In the genomic region with DNA sequence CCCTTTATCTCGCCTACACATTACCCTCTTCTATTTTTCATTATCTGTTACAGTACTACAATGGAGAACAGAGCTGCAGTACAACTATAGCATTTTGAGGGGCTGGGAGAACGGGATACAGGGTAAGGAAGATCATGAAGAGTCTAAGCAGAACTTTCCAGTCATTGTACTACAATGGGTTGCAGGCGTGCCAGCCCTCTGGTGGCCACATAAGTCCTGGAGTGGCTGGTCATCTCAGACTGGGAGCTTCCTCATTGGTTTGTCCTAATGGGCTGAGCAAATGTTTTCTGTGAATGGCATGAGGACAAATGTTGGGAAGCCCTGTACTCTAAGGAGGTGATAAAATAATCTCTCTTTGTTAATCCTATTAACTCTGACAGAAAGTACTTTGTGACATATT, we compare ENCODE assay signal across 8 cellular contexts. TPM values are rescaled to one million over a fixed set of nuclear protein-coding genes. Genes with fewer than 3 reads are reported as not detected.
DNase-seq lines count a peak whose midpoint lies in the region; ATAC-seq and TF ChIP-seq lines count a peak whose summit lies in the region.

No MANE protein-coding gene starts in this region.

- H3K9ac ChIP-seq in mesenchymal stem cell (ENCODE audit: low read length) = no peak overlapping the region

- no peak overlapping the region for H2AK5ac ChIP-seq in mesenchymal stem cell (ENCODE audit: low read length, severe bottlenecking)

- H3K27ac ChIP-seq in DOHH2 (ENCODE audit: low read depth, low read length) (no peak overlapping the region), adrenal gland (no peak overlapping the region), mesenchymal stem cell (ENCODE audit: low read length, poor library complexity, severe bottlenecking) (no peak overlapping the region), gastroesophageal sphincter (no peak overlapping the region)

- intact Hi-C loops in adrenal gland (cut with DNase I) = no loop called here

- H2BK15ac ChIP-seq in mesenchymal stem cell (ENCODE audit: low read depth, poor library complexity, severe bottlenecking) = no peak overlapping the region

- no peak overlapping the region for H3K14ac ChIP-seq in mesenchymal stem cell (ENCODE audit: low read length in 2 of 2)

- no peak overlapping the region for H4K91ac ChIP-seq in mesenchymal stem cell (ENCODE audit: low read length)

- H2BK12ac ChIP-seq in mesenchymal stem cell (ENCODE audit: low read length in 2 of 2) = no peak overlapping the region

- H3K79me2 ChIP-seq in DOHH2 (ENCODE audit: control insufficient read depth, low read length) = no peaks in the 10 kb centered on the region

- H3K79me1 ChIP-seq in mesenchymal stem cell (replicated peaks; ENCODE audit: low read length, poor library complexity, severe bottlenecking) = no peaks in the 10 kb centered on the region

- H3K18ac ChIP-seq in mesenchymal stem cell (ENCODE audit: low read depth in 1 of 2, low read length in 2 of 2) = no peak overlapping the region

- ATAC-seq in activated CD4-positive, CD25-positive, alpha-beta regulatory T cell treated with anti-CD3 and anti-CD28 coated beads, Interleukin-2, amount 50 U/mL, for 24 hours = no peak
- no peak for ATAC-seq in gastroesophageal sphincter

- peaks cover 14% of the 10 kb centered on the region for H3K4me1 ChIP-seq in DOHH2 (ENCODE audit: control insufficient read depth, low read length)
- no peaks in the 10 kb centered on the region for H3K4me1 ChIP-seq in adrenal gland (replicated peaks in 1 of 2)
- no peaks in the 10 kb centered on the region for H3K4me1 ChIP-seq in mesenchymal stem cell (ENCODE audit: control insufficient read depth, insufficient read depth, low read depth, low read length)
- no peaks in the 10 kb centered on the region for H3K4me1 ChIP-seq in gastroesophageal sphincter

- H3K23ac ChIP-seq in mesenchymal stem cell (ENCODE audit: low read length in 2 of 2) = no peak overlapping the region

- peak; percentile 29 for DNase-seq in HT1080 (ENCODE audit: low read depth)
- DNase-seq in adrenal gland = peak in 6 of 7 donors; percentile 18 to 61 (median 40)
- DNase-seq in mesenchymal stem cell = peak; percentile 33
- DNase-seq in activated naive CD4-positive, alpha-beta T cell treated with Interleukin-2 at 50 U/mL for 16 hours = no peak
- no peak for DNase-seq in effector CD8-positive, alpha-beta T cell (lab: John Stamatoyannopoulos, UW)

- no peaks in the 10 kb centered on the region for H3K9me2 ChIP-seq in DOHH2 (replicated peaks; ENCODE audit: control insufficient read depth, low read length)

- H3K4ac ChIP-seq in mesenchymal stem cell (ENCODE audit: low read depth in 1 of 2, low read length in 2 of 2) = no peak overlapping the region

- no peaks in the 10 kb centered on the region for H3F3A ChIP-seq in DOHH2 (ENCODE audit: control insufficient read depth, insufficient read depth)

- TF ChIP-seq CTCF in DOHH2 (IDR thresholded peaks at IDR 0.05; ENCODE audit: low read depth, low read length, poor library complexity, severe bottlenecking) (peak; percentile 17), adrenal gland (IDR thresholded peaks at IDR 0.05) (peak in 4 of 6 experiments; percentile 28 to 35 (median 30)), gastroesophageal sphincter (IDR thresholded peaks at IDR 0.05) (no peak)

- no peak overlapping the region for H2BK5ac ChIP-seq in mesenchymal stem cell (ENCODE audit: low read depth, low read length, poor library complexity, severe bottlenecking)

- WGBS in adrenal gland, 4 donors = 81 to 89% (median 82%) methylated on average over 3 of the region's 3 CpGs
- WGBS in mesenchymal stem cell = 53% methylated on average over 2 of the region's 3 CpGs
- WGBS in gastroesophageal sphincter (ENCODE audit: low coverage in 1 of 2), 2 donors = 64% methylated on average over 3 of the region's 3 CpGs

- TF ChIP-seq POLR2A in adrenal gland (IDR thresholded peaks at IDR 0.05) (no peak), gastroesophageal sphincter (IDR thresholded peaks at IDR 0.05) (no peak)

- H3K9me3 ChIP-seq in DOHH2 (ENCODE audit: control insufficient read depth, insufficient read depth, low read length) = no peaks in the 10 kb centered on the region
- no peaks in the 10 kb centered on the region for H3K9me3 ChIP-seq in adrenal gland (replicated peaks in 1 of 3)
- H3K9me3 ChIP-seq in mesenchymal stem cell (ENCODE audit: control insufficient read depth, low read length) = peaks cover under 1% of the 10 kb centered on the region
- H3K9me3 ChIP-seq in gastroesophageal sphincter = no peaks in the 10 kb centered on the region

- H3K36me3 ChIP-seq in DOHH2 (ENCODE audit: control insufficient read depth, low read length) (no peaks in the 10 kb centered on the region), adrenal gland (replicated peaks in 1 of 2) (no peaks in the 10 kb centered on the region), mesenchymal stem cell (ENCODE audit: control insufficient read depth in 1 of 2, insufficient read depth in 2 of 2, low read depth in 1 of 2, low read length in 2 of 2) (no peaks in the 10 kb centered on the region), gastroesophageal sphincter (no peaks in the 10 kb centered on the region)

- no peaks in the 10 kb centered on the region for H4K20me1 ChIP-seq in DOHH2 (ENCODE audit: control insufficient read depth, insufficient read depth, low read depth, low read length)

- no peak overlapping the region for H4K8ac ChIP-seq in mesenchymal stem cell (ENCODE audit: low read length)

- H3K27me3 ChIP-seq in DOHH2 (ENCODE audit: control insufficient read depth, low read length) (no peaks in the 10 kb centered on the region), adrenal gland (no peaks in the 10 kb centered on the region), mesenchymal stem cell (ENCODE audit: control insufficient read depth in 1 of 2, insufficient read depth in 1 of 2, low read length in 2 of 2) (no peaks in the 10 kb centered on the region), gastroesophageal sphincter (no peaks in the 10 kb centered on the region)

- TF ChIP-seq EP300 in gastroesophageal sphincter (IDR thresholded peaks at IDR 0.05) = no peak

- no peak overlapping the region for H3K4me2 ChIP-seq in DOHH2 (ENCODE audit: low read length)
- H3K4me2 ChIP-seq in mesenchymal stem cell (ENCODE audit: low read length, poor library complexity, severe bottlenecking) = no peak overlapping the region

- no peak overlapping the region for H2BK120ac ChIP-seq in mesenchymal stem cell (ENCODE audit: low read depth, low read length)

- H3K4me3 ChIP-seq in DOHH2 (ENCODE audit: low read length) = no peak overlapping the region
- H3K4me3 ChIP-seq in adrenal gland = no peak overlapping the region
- H3K4me3 ChIP-seq in mesenchymal stem cell (ENCODE audit: insufficient read depth in 1 of 2, low read depth in 1 of 2, low read length in 2 of 2) = no peak overlapping the region
- H3K4me3 ChIP-seq in gastroesophageal sphincter = no peak overlapping the region

- H2AFZ ChIP-seq in mesenchymal stem cell (ENCODE audit: low read depth, low read length) = no peak overlapping the region

RNA-seq across cellular contexts. Expression of a gene that starts 33.0 kb away (rescaled TPM):
- total RNA-seq in HT1080 (2014; rRNA removed; shearing (Covaris generic)) = 27.5 and 27.9 TPM in 2 replicates
- polyA plus RNA-seq in HT1080 (2015; cell fraction: cytosol; rRNA removed) = 50.4 and 57.2 TPM in 2 replicates
- polyA plus RNA-seq in HT1080 (2015; cell fraction: nucleus; rRNA removed) = 41.2 and 48.7 TPM in 2 replicates
- total RNA-seq in adrenal gland = 100 to 1,000 TPM in 4 of 8 donors, 10 to 100 TPM in 4; 76.0 to 308 (median 98.0) TPM
- 10 to 100 TPM; 10.7 to 86.0 (median 21.9) TPM for polyA plus RNA-seq in adrenal gland
- polyA plus RNA-seq in mesenchymal stem cell (2013, experiment 1 of 2) = 37.8 TPM
- 40.9 TPM for polyA plus RNA-seq in mesenchymal stem cell (2013, experiment 2 of 2)
- total RNA-seq in gastroesophageal sphincter = 10 to 100 TPM; 49.2 to 88.4 (median 66.8) TPM

Comparison
In these comparisons a context has a peak if more than half of its experiments do, and no peak if none do; other contexts are left out.
1. CTCF ChIP-seq: peak in DOHH2 (single experiment) and adrenal gland (4 of 6); none in gastroesophageal sphincter (0 of 4).
2. DNase-seq: peak in HT1080 (single experiment), adrenal gland (6 of 7) and mesenchymal stem cell (single experiment); none in activated naive CD4-positive, alpha-beta T cell treated with Interleukin-2 at 50 U/mL for 16 hours (single experiment) and effector CD8-positive, alpha-beta T cell (single experiment).